In genomic region chr3:133730993-133731392, GRCh38 we compare ENCODE assay signal across 19 cellular contexts. TPM values are rescaled to one million over a fixed set of nuclear protein-coding genes. Genes with fewer than 3 reads are reported as not detected.
A peak's percentile ranks its signal among the peaks of the same experiment; 100 is the strongest.
DNase-seq lines count a peak whose midpoint lies in the region; ATAC-seq, FAIRE-seq and TF ChIP-seq lines count a peak whose summit lies in the region.
"Had no signal": no experiment of that assay in that cellular context is flagged by ENCODE, and none has a peak within 500 bp of the region (broad histone marks: within the 10 kb centered on the region; RNA-seq: fewer than 3 reads in every experiment).

No MANE protein-coding gene starts in this region.

- H3K27me3 ChIP-seq in HepG2 (ENCODE audit: control insufficient read depth in 1 of 2, insufficient read depth in 2 of 2, low read length in 2 of 2): no peaks in the 10 kb centered on the region
- H3K27me3 ChIP-seq in pancreas: no peaks in the 10 kb centered on the region

- H3K36me3 Mint-ChIP-seq in T-cell: peaks cover 5% of the 10 kb centered on the region

- H3K36me3 ChIP-seq in HepG2 (replicated peaks in 1 of 2; ENCODE audit: control insufficient read depth in 1 of 2, insufficient read depth in 2 of 2, low read length in 2 of 2) (no peaks in the 10 kb centered on the region), pancreas (no peaks in the 10 kb centered on the region)

- H3K4me2 ChIP-seq in HepG2 (ENCODE audit: low read depth, low read length): peak overlapping the region; percentile 35

- FAIRE-seq in HepG2 (lab: Jason Lieb, UNC) (no peak), pancreas (lab: Jason Lieb, UNC) (no peak)
- FAIRE-seq: GM12878, GM19239, H1 had no signal

- H3K27ac Mint-ChIP-seq in T-cell: no peak overlapping the region

- no peaks in the 10 kb centered on the region for H3K4me1 Mint-ChIP-seq in T-cell
- H3K4me1 Mint-ChIP-seq: CD4-positive, alpha-beta memory T cell had no signal

- CTCF ChIA-PET in HepG2 (lab: Yijun Ruan, JAX; ENCODE audit: low intra/inter-chr PET ratio, low total read pairs) (no interaction called here), T-cell (lab: Charles Lee) (no interaction called here)

- H3K9me3 ChIP-seq in HepG2 (ENCODE audit: low read length): no peaks in the 10 kb centered on the region
- H3K9me3 ChIP-seq in pancreas: no peaks in the 10 kb centered on the region

- peak; percentile 49 to 91; a peak in 3 of 4 replicates for TF ChIP-seq EP300 in HepG2 (IDR thresholded peaks at IDR 0.05; ENCODE audit: low read depth in 2 of 2, low read length in 2 of 2)
- TF ChIP-seq EP300 in HepG2 (CRISPR knock-in tag; IDR thresholded peaks at IDR 0.05; ENCODE audit: borderline replicate concordance): peak; percentile 53; the same call in 1 of the 2 replicates

- DNase-seq in left ventricle myocardium superior: no peak
- DNase-seq in Right ventricle myocardium superior: no peak
- peak; percentile 84 for DNase-seq in HepG2 (ENCODE audit: low spot score)
- DNase-seq in pancreas: peak in 2 of 6 donors; percentile 38 to 44
- DNase-seq in T-cell: no peak
- no peak for DNase-seq in G401 (ENCODE audit: low spot score)
- no peak for DNase-seq in activated gamma-delta T cell treated with Interleukin-2 at 50 U/mL for 16 hours
- DNase-seq: C1 segment of cervical spinal cord; Caco-2; CD4-positive, alpha-beta memory T cell; DMS153; DND-41; GDM1; GM23248; H7; HCEC 1CT had no signal

- BruUV-seq in HepG2 (replicated peaks; lab: Mats Ljungman, UMichigan): no TSS peak

- POLR2A ChIA-PET in HepG2 (lab: Yijun Ruan, JAX): interaction anchor here (0.8 to 6.6 kb wide), 10 partner anchors 14 to 67 kb away, joined by 3 to 271 read pairs (median 6); partner anchors contain the start of gene TF
- POLR2A ChIA-PET in T-cell (lab: Charles Lee): no interaction called here

- H4K20me1 ChIP-seq in HepG2 (ENCODE audit: insufficient read depth, low read length): no peaks in the 10 kb centered on the region

- no peak for TF ChIP-seq RAD21 in HepG2 (CRISPR knock-in tag; IDR thresholded peaks at IDR 0.05)

- intact Hi-C loops in left ventricle myocardium superior (cut with micrococcal nuclease) (no loop called here), Right ventricle myocardium superior (cut with DNase I) (no loop called here), HepG2 (cut with micrococcal nuclease; ENCODE audit: unreplicated experiment) (loop anchor here (2.0 kb wide), 1 partner anchor 14 kb away; no protein-coding TSS in a partner anchor), pancreas (cut with DNase I) (no loop called here)

- TF ChIP-seq CTCF in HepG2 (CRISPR knock-in tag; IDR thresholded peaks at IDR 0.05) (no peak), pancreas (IDR thresholded peaks at IDR 0.05) (no peak)

- H3K79me2 ChIP-seq in HepG2 (ENCODE audit: insufficient read depth, low read length): peaks cover 3% of the 10 kb centered on the region

- peaks cover 2 to 6% (median 6%) of the 10 kb centered on the region in 3 donors for H3K9me3 Mint-ChIP-seq in T-cell

- H3K27ac ChIP-seq in HepG2 (ENCODE audit: extremely low read length, insufficient read depth, low read length): peak overlapping the region; percentile 57
- H3K27ac ChIP-seq in pancreas: peak overlapping the region in 1 of 4 donors; percentile 40
- H3K27ac ChIP-seq: GM23248 had no signal

- H3K4me3 ChIP-seq in HepG2 (replicated peaks in 1 of 3; ENCODE audit: insufficient read depth in 1 of 3, low read depth in 2 of 3, low read length in 3 of 3): no peak overlapping the region
- H3K4me3 ChIP-seq in pancreas: no peak overlapping the region
- H3K4me3 ChIP-seq: GM12878, GM23248 had no signal

- H3K4me1 ChIP-seq in HepG2 (ENCODE audit: insufficient read depth, low read length): peaks cover 73% of the 10 kb centered on the region
- H3K4me1 ChIP-seq in pancreas: peaks cover 4 to 36% (median 18%) of the 10 kb centered on the region in 3 donors

- TF ChIP-seq POLR2A in HepG2 (IDR thresholded peaks at IDR 0.05; ENCODE audit: insufficient read depth in 1 of 2, low read depth in 2 of 2, low read length in 2 of 2): no peak

- in situ Hi-C loops in HepG2 (cut with HindIII; ENCODE audit: extremely low pct_ligation_motif_present, low pct_unique_long_range_greater_than_20kb) (no loop called here), G401 (cut with HindIII; ENCODE audit: low sequenced_read_pairs) (no loop called here)

- peaks cover 31 to 45% of the 10 kb centered on the region in 2 donors for H3K27me3 Mint-ChIP-seq in T-cell

- H3K4me3 Mint-ChIP-seq in T-cell: no peak overlapping the region
- H3K4me3 Mint-ChIP-seq: CD4-positive, alpha-beta memory T cell had no signal

- ATAC-seq in left ventricle myocardium superior (peak; percentile 29), Right ventricle myocardium superior (ENCODE audit: poor library complexity) (no peak), HepG2 (peak; percentile 72), pancreas (peak; percentile 90 to 96 (median 94)), T-cell (replicated peaks in 1 of 4) (no peak)
- ATAC-seq: GM12878 had no signal

- H2AFZ ChIP-seq in HepG2 (ENCODE audit: low read length): no peak overlapping the region
- H2AFZ ChIP-seq: GM23248 had no signal

- no peak overlapping the region for H3K9ac ChIP-seq in HepG2 (ENCODE audit: insufficient read depth, low read depth, low read length)
- H3K9ac ChIP-seq: GM23248 had no signal

TF ChIP-seq in HepG2, 621 proteins besides CTCF, POLR2A, EP300 and RAD21 (continues in another document):
- TF ChIP-seq ZNF75D (CRISPR knock-in tag; IDR thresholded peaks at IDR 0.05; ENCODE audit: borderline replicate concordance) (no peak), FOXA1 (IDR thresholded peaks at IDR 0.05) (no peak), FOXA1 (CRISPR knock-in tag; IDR thresholded peaks at IDR 0.05) (peak; percentile 79), ZNF264 (CRISPR knock-in tag; IDR thresholded peaks at IDR 0.05) (peak; percentile 81; the same call in 1 of the 2 replicates), ZNF607 (CRISPR knock-in tag; IDR thresholded peaks at IDR 0.05; ENCODE audit: borderline replicate concordance) (peak; percentile 44; the same call in 1 of the 2 replicates), STAG1 (CRISPR knock-in tag; IDR thresholded peaks at IDR 0.05) (0 out of 2 replicates have a peak, but pooled peaks have one; percentile 12), SALL1 (CRISPR knock-in tag; IDR thresholded peaks at IDR 0.05) (peak; percentile 73; the same call in 1 of the 2 replicates), ZNF383 (CRISPR knock-in tag; IDR thresholded peaks at IDR 0.05; ENCODE audit: borderline replicate concordance) (no peak), HOMEZ (CRISPR knock-in tag; IDR thresholded peaks at IDR 0.05; ENCODE audit: low read depth) (peak; percentile 95), ZNF558 (CRISPR knock-in tag; IDR thresholded peaks at IDR 0.05; ENCODE audit: borderline replicate concordance) (no peak), HOXA5 (CRISPR knock-in tag; IDR thresholded peaks at IDR 0.05) (0 out of 2 replicates have a peak, but pooled peaks have one; percentile 42), ZNF296 (CRISPR knock-in tag; conservative IDR thresholded peaks at IDR 0.05) (no peak), SAP130 (CRISPR knock-in tag; IDR thresholded peaks at IDR 0.05; ENCODE audit: low read depth) (peak; percentile 87)

RNA-seq across cellular contexts. Expression of gene TF, which starts 15.2 kb away (rescaled TPM):
- total RNA-seq in left ventricle myocardium superior: 3.3 TPM
- 5.6 TPM for total RNA-seq in Right ventricle myocardium superior
- 4,983 and 10,074 TPM in 2 replicates for total RNA-seq in HepG2 (2016; rRNA removed; fragmentation: Illumina TruSeq; extraction: Trizol)
- total RNA-seq in HepG2 (2016; cell fraction: cytosol; rRNA removed; fragmentation: Illumina TruSeq; extraction: Trizol; ENCODE audit: low read depth): 443 and 484 TPM in 2 replicates
- total RNA-seq in HepG2 (2016; cell fraction: insoluble cytoplasmic fraction; rRNA removed; fragmentation: Illumina TruSeq; extraction: Trizol): 4,851 and 10,104 TPM in 2 replicates
- total RNA-seq in HepG2 (2016; cell fraction: membrane; rRNA removed; fragmentation: Illumina TruSeq; extraction: Trizol): 957 and 1,048 TPM in 2 replicates
- total RNA-seq in HepG2 (2016; cell fraction: nucleus; rRNA removed; fragmentation: Illumina TruSeq; extraction: Trizol): 7,106 and 8,454 TPM in 2 replicates
- 11,821 and 17,414 TPM in 2 replicates for polyA plus RNA-seq in HepG2 (2011; rRNA removed)
- 11,091 and 16,564 TPM in 2 replicates for polyA plus RNA-seq in HepG2 (2011; cell fraction: cytosol; rRNA removed)
- polyA plus RNA-seq in HepG2 (2011; cell fraction: nucleus; rRNA removed): 7,213 and 10,181 TPM in 2 replicates
- polyA plus RNA-seq in HepG2 (2012): 17,461 and 22,113 TPM in 2 replicates
- 537 and 560 TPM in 2 replicates for polyA plus RNA-seq in HepG2 (2016; cell fraction: cytosol; fragmentation: Illumina TruSeq; extraction: Trizol; ENCODE audit: low read depth)
- polyA plus RNA-seq in HepG2 (2016; cell fraction: insoluble cytoplasmic fraction; fragmentation: Illumina TruSeq; extraction: Trizol; ENCODE audit: low read depth): 3,671 and 3,676 TPM in 2 replicates
- 614 and 667 TPM in 2 replicates for polyA plus RNA-seq in HepG2 (2016; cell fraction: membrane; fragmentation: Illumina TruSeq; extraction: Trizol; ENCODE audit: low read depth)
- polyA plus RNA-seq in HepG2 (2016; cell fraction: nucleus; fragmentation: Illumina TruSeq; extraction: Trizol; ENCODE audit: insufficient read depth, low read depth): 7,882 and 8,251 TPM in 2 replicates
- polyA minus RNA-seq in HepG2 (2011; rRNA and poly(A)+ RNA removed; ENCODE audit: low replicate concordance): 3.7 and 10,022 TPM in 2 replicates
- polyA minus RNA-seq in HepG2 (2011; cell fraction: cytosol; rRNA and poly(A)+ RNA removed): 4,700 and 8,142 TPM in 2 replicates
- 3,076 and 4,905 TPM in 2 replicates for polyA minus RNA-seq in HepG2 (2011; cell fraction: nucleus; rRNA and poly(A)+ RNA removed)
- 10 to 100 TPM in 2 of 6 donors, 1 to 10 TPM in 4; 1.1 to 30.7 (median 8.2) TPM for total RNA-seq in pancreas
- polyA plus RNA-seq in pancreas: 1 to 10 TPM; 3.4 to 3.9 TPM
- total RNA-seq in T-cell: 10 to 100 TPM in 2 of 5 donors, 1 to 10 TPM in 2, under 1 TPM in 1; 0.65 to 15.3 (median 9.8) TPM
- total RNA-seq in G401 (2014; rRNA removed; shearing (Covaris generic)): not detected in 2 replicates
- total RNA-seq: GM23248, H7 had no signal
- polyA plus RNA-seq: CD4-positive, alpha-beta memory T cell had no signal

Comparison
In these comparisons a context has a peak if more than half of its experiments do, and no peak if none do; other contexts are left out.
1. ATAC-seq: peak in left ventricle myocardium superior (single experiment), HepG2 (single experiment) and pancreas (4 of 4); none in Right ventricle myocardium superior (single experiment) and T-cell (0 of 4).
2. RNA of gene TF, which starts 15.2 kb away (total RNA-seq): 443 to 10,104 TPM in HepG2; 0.65 to 15.3 TPM in T-cell, 1.1 to 30.7 TPM in pancreas, 5.6 TPM in Right ventricle myocardium superior (single experiment), 3.3 TPM in left ventricle myocardium superior (single experiment) and not detected in G401; every median in the first group is over 10 times any median in the second.